1 cellular context compared by ENCODE assay signal in genomic region chr2:46885376-46885775, GRCh38.
TF ChIP-seq lines count a peak whose summit lies in the region.

No MANE protein-coding gene starts in this region.

TF ChIP-seq in K562, 482 proteins besides CTCF, POLR2A, EP300 and RAD21 (continued from another document):
- TF ChIP-seq ZBTB26 (CRISPR knock-in tag; IDR thresholded peaks at IDR 0.05): no peak
- TF ChIP-seq THRAP3 (IDR thresholded peaks at IDR 0.05; ENCODE audit: borderline replicate concordance): no peak
- no peak for TF ChIP-seq HNRNPLL (IDR thresholded peaks at IDR 0.05; ENCODE audit: low read depth, low read length, poor library complexity, severe bottlenecking)
- no peak for TF ChIP-seq JUNB (CRISPR knock-in tag; conservative IDR thresholded peaks at IDR 0.05)
- TF ChIP-seq RERE (CRISPR knock-in tag; IDR thresholded peaks at IDR 0.05; ENCODE audit: borderline replicate concordance): no peak
- no peak for TF ChIP-seq FOXJ2 (tag; IDR thresholded peaks at IDR 0.05)
- TF ChIP-seq BRF2 (IDR thresholded peaks at IDR 0.05; ENCODE audit: borderline replicate concordance, insufficient read depth, insufficient read length): no peak
- no peak for TF ChIP-seq TBL1XR1 (IDR thresholded peaks at IDR 0.05; ENCODE audit: low read length in 2 of 2)
- no peak for TF ChIP-seq HINFP (tag; conservative IDR thresholded peaks at IDR 0.05; ENCODE audit: low read depth)
- no peak for TF ChIP-seq EP400 (IDR thresholded peaks at IDR 0.05)
- TF ChIP-seq PHTF2 (CRISPR knock-in tag; IDR thresholded peaks at IDR 0.05): no peak
- no peak for TF ChIP-seq MXI1 (IDR thresholded peaks at IDR 0.05; ENCODE audit: low read depth, low read length)
- TF ChIP-seq TAF9B (IDR thresholded peaks at IDR 0.05; ENCODE audit: partially characterized antibody): no peak
